Comparison of ENCODE assay signal across 17 cellular contexts in the genomic region with DNA sequence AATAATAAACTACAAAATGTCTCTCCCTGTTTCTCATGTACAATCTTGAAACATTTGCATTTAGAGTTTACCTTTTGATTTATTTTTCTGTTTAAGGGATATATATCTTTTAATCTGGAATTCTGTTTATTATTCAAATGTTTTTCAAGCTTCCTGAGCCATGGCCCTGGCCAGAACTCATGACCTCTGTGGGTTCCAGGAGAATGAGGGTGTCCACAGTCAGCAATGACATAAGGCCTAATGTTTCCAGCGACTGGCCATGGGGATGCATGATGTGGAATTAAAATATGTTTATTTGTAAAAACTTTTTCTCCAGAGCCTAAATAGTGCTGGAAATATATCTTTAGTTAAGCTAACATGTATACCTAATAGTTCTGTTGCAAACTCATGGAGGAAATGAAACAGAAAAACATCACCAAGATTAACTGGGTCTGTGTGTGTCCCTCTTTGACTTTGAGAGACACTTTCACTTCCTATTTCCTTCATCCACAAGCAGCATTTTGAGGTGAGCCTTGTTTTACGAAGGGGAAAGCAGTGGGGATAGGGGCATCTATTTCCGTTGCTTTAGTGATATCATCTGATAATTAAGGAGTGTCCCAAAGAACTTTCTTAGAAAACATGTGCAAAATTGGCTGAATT.
A peak's percentile ranks its signal among the peaks of the same experiment; 100 is the strongest.
DNase-seq lines count a peak whose midpoint lies in the region; ATAC-seq and TF ChIP-seq lines count a peak whose summit lies in the region.
"Had no signal": no experiment of that assay in that cellular context is flagged by ENCODE, and none has a peak within 500 bp of the region (broad histone marks: within the 10 kb centered on the region; RNA-seq: fewer than 3 reads in every experiment).

No MANE protein-coding gene starts in this region.

- TF ChIP-seq CTCF in MM.1S (IDR thresholded peaks at IDR 0.05; ENCODE audit: low read length) (no peak), ascending aorta (IDR thresholded peaks at IDR 0.05) (no peak), esophagus squamous epithelium (IDR thresholded peaks at IDR 0.05) (no peak)

- no peaks in the 10 kb centered on the region for H3K4me1 Mint-ChIP-seq in stimulated activated naive B cell treated with anti-CD40 and anti-IgM and Interleukin-4, amounts not matched to agents 10 μg/mL and 1 μg/mL and 100 μg/mL, for 72 hours
- H3K4me1 Mint-ChIP-seq: activated CD4-positive, alpha-beta T cell treated with anti-CD3 and anti-CD28 coated beads, Interleukin-2, amount 10 ng/mL, durations not matched to agents 7 days and 5 days; endodermal cell had no signal

- peak; percentile 13 for DNase-seq in MM.1S
- DNase-seq in ascending aorta (ENCODE audit: low spot score in 2 of 2) = no peak
- no peak for DNase-seq in stimulated activated naive B cell treated with anti-CD40 and anti-IgM and Interleukin-4, amounts not matched to agents 10 μg/mL and 1 μg/mL and 100 μg/mL, for 72 hours
- no peak for DNase-seq in esophagus squamous epithelium (lab: John Stamatoyannopoulos, UW)
- DNase-seq in GM19238 (ENCODE audit: insufficient read length, low spot score) = no peak
- no peak for DNase-seq in kidney glomerular epithelial cell (lab: John Stamatoyannopoulos, UW)
- DNase-seq: activated CD4-positive, alpha-beta T cell treated with anti-CD3 and anti-CD28 coated beads, Interleukin-2, amount 10 ng/mL, durations not matched to agents 7 days and 5 days; activated gamma-delta T cell treated with Interleukin-2 at 50 U/mL for 16 hours; COR-L47; endodermal cell; left colon; NCI-H2029; nucleus accumbens had no signal

- peak overlapping the region; percentile 18; the same call in 1 of the 2 replicates for H3K4me2 ChIP-seq in MM.1S (ENCODE audit: low read depth, low read length)

- H3K27ac Mint-ChIP-seq in stimulated activated naive B cell treated with anti-CD40 and anti-IgM and Interleukin-4, amounts not matched to agents 10 μg/mL and 1 μg/mL and 100 μg/mL, for 72 hours = no peak overlapping the region
- H3K27ac Mint-ChIP-seq: activated CD4-positive, alpha-beta T cell treated with anti-CD3 and anti-CD28 coated beads, Interleukin-2, amount 10 ng/mL, durations not matched to agents 7 days and 5 days; endodermal cell had no signal

- H3K9ac ChIP-seq in MM.1S (ENCODE audit: low read length) = no peak overlapping the region

- no peaks in the 10 kb centered on the region for H3K9me2 ChIP-seq in MM.1S (replicated peaks; ENCODE audit: insufficient read depth, low read length)

- H3K27ac ChIP-seq in MM.1S (ENCODE audit: low read length) (no peak overlapping the region), ascending aorta (peak overlapping the region; percentile 57 to 95), esophagus squamous epithelium (peak overlapping the region in 1 of 4 donors; percentile 77)

- H3K79me2 ChIP-seq in MM.1S (ENCODE audit: low read length) = no peaks in the 10 kb centered on the region

- H3K27me3 Mint-ChIP-seq in stimulated activated naive B cell treated with anti-CD40 and anti-IgM and Interleukin-4, amounts not matched to agents 10 μg/mL and 1 μg/mL and 100 μg/mL, for 72 hours = peaks cover 0 to 6% of the 10 kb centered on the region in 2 donors
- H3K27me3 Mint-ChIP-seq: activated CD4-positive, alpha-beta T cell treated with anti-CD3 and anti-CD28 coated beads, Interleukin-2, amount 10 ng/mL, durations not matched to agents 7 days and 5 days had no signal

- ATAC-seq in GM18907 (IDR thresholded peaks at IDR 0.05; ENCODE audit: unreplicated experiment) (peak; percentile 59), HG03378 (IDR thresholded peaks at IDR 0.05; ENCODE audit: unreplicated experiment) (no peak)
- ATAC-seq in stimulated activated naive B cell treated with anti-CD40 and anti-IgM and Interleukin-4, amounts not matched to agents 10 μg/mL and 1 μg/mL and 100 μg/mL, for 72 hours (replicated peaks) = peak; percentile 78 to 83
- ATAC-seq: HCT116, left colon, sciatic nerve had no signal

- H3K4me3 ChIP-seq in MM.1S (ENCODE audit: low read length) (no peak overlapping the region), ascending aorta (no peak overlapping the region), esophagus squamous epithelium (no peak overlapping the region)

- no peak overlapping the region for H3K4me3 Mint-ChIP-seq in stimulated activated naive B cell treated with anti-CD40 and anti-IgM and Interleukin-4, amounts not matched to agents 10 μg/mL and 1 μg/mL and 100 μg/mL, for 72 hours
- H3K4me3 Mint-ChIP-seq: activated CD4-positive, alpha-beta T cell treated with anti-CD3 and anti-CD28 coated beads, Interleukin-2, amount 10 ng/mL, durations not matched to agents 7 days and 5 days; endodermal cell had no signal

- no peak overlapping the region for H2AFZ ChIP-seq in MM.1S (ENCODE audit: low read length)

- no peaks in the 10 kb centered on the region for H3K36me3 Mint-ChIP-seq in stimulated activated naive B cell treated with anti-CD40 and anti-IgM and Interleukin-4, amounts not matched to agents 10 μg/mL and 1 μg/mL and 100 μg/mL, for 72 hours

- H3K4me1 ChIP-seq in MM.1S (ENCODE audit: low read length) = no peaks in the 10 kb centered on the region
- peaks cover 14 to 39% of the 10 kb centered on the region in 2 donors for H3K4me1 ChIP-seq in ascending aorta
- peaks cover 0 to 36% (median 13%) of the 10 kb centered on the region in 3 donors for H3K4me1 ChIP-seq in esophagus squamous epithelium

- H3F3A ChIP-seq in MM.1S (ENCODE audit: insufficient read depth, low read length) = no peaks in the 10 kb centered on the region

- no peaks in the 10 kb centered on the region for H4K20me1 ChIP-seq in MM.1S (ENCODE audit: insufficient read depth, low read length)

- no peaks in the 10 kb centered on the region for H3K36me3 ChIP-seq in MM.1S (replicated peaks; ENCODE audit: insufficient read depth, low read length)
- peaks cover 2 to 3% of the 10 kb centered on the region in 2 donors for H3K36me3 ChIP-seq in ascending aorta
- no peaks in the 10 kb centered on the region for H3K36me3 ChIP-seq in esophagus squamous epithelium

- H3K9me3 Mint-ChIP-seq in stimulated activated naive B cell treated with anti-CD40 and anti-IgM and Interleukin-4, amounts not matched to agents 10 μg/mL and 1 μg/mL and 100 μg/mL, for 72 hours = no peaks in the 10 kb centered on the region
- H3K9me3 Mint-ChIP-seq: activated CD4-positive, alpha-beta T cell treated with anti-CD3 and anti-CD28 coated beads, Interleukin-2, amount 10 ng/mL, durations not matched to agents 7 days and 5 days; endodermal cell had no signal

- intact Hi-C loops in ascending aorta (cut with DNase I) = loop anchor here (5.0 to 10.0 kb wide), 3 partner anchors 49 to 356 kb away; no protein-coding TSS in a partner anchor
- intact Hi-C loops in esophagus squamous epithelium (cut with DNase I) = no loop called here

- H3K9me3 ChIP-seq in MM.1S (replicated peaks; ENCODE audit: insufficient read depth, low read length) (no peaks in the 10 kb centered on the region), ascending aorta (no peaks in the 10 kb centered on the region), esophagus squamous epithelium (no peaks in the 10 kb centered on the region)

- WGBS in esophagus squamous epithelium, 2 donors = 66 to 90% methylated on average over 3 of the region's 3 CpGs

- no peak for TF ChIP-seq POLR2A in esophagus squamous epithelium (IDR thresholded peaks at IDR 0.05)

- H3K27me3 ChIP-seq in MM.1S (replicated peaks; ENCODE audit: insufficient read depth, low read length) (no peaks in the 10 kb centered on the region), ascending aorta (no peaks in the 10 kb centered on the region), esophagus squamous epithelium (no peaks in the 10 kb centered on the region)
